Comparison of ENCODE assay signal across 11 cellular contexts in genomic region chr19:15321739-15322138, GRCh38. TPM values are rescaled to one million over a fixed set of nuclear protein-coding genes. Genes with fewer than 3 reads are reported as not detected.
DNase-seq lines count a peak whose midpoint lies in the region; ATAC-seq and TF ChIP-seq lines count a peak whose summit lies in the region.
"Had no signal": no experiment of that assay in that cellular context is flagged by ENCODE, and none has a peak within 500 bp of the region (broad histone marks: within the 10 kb centered on the region; RNA-seq: fewer than 3 reads in every experiment).

No MANE protein-coding gene starts in this region.

- H3K27ac Mint-ChIP-seq in activated CD8-positive, alpha-beta T cell treated with anti-CD3 and anti-CD28 coated beads, Interleukin-2, amount 10 ng/mL, durations not matched to agents 7 days and 5 days, result peak overlapping the region; percentile 37

- no peak for TF ChIP-seq EP300 in stomach (IDR thresholded peaks at IDR 0.05)

- H3K36me3 ChIP-seq in cardiac muscle cell, result no peaks in the 10 kb centered on the region
- no peaks in the 10 kb centered on the region for H3K36me3 ChIP-seq in heart right ventricle
- H3K36me3 ChIP-seq in stomach, result no peaks in the 10 kb centered on the region

- peak overlapping the region; percentile 74 for H3K27ac ChIP-seq in cardiac muscle cell
- H3K27ac ChIP-seq in heart right ventricle, result peak overlapping the region in 2 of 10 donors; percentile 1 to 41
- peak overlapping the region in 3 of 5 donors; percentile 3 to 79 (median 37) for H3K27ac ChIP-seq in stomach
- H3K27ac ChIP-seq: epithelial cell of prostate had no signal

- TF ChIP-seq CTCF in cardiac muscle cell (IDR thresholded peaks at IDR 0.05; ENCODE audit: low read depth, low read length), result no peak
- no peak for TF ChIP-seq CTCF in heart right ventricle (IDR thresholded peaks at IDR 0.05)
- no peak for TF ChIP-seq CTCF in stomach (IDR thresholded peaks at IDR 0.05)

- DNase-seq in cardiac muscle cell (ENCODE audit: low read depth in 1 of 2, low spot score in 1 of 2) (no peak), heart right ventricle (no peak), iPS-NIHi11 (ENCODE audit: low spot score) (peak; percentile 1), stomach (no peak)
- no peak for DNase-seq in activated CD8-positive, alpha-beta T cell treated with anti-CD3 and anti-CD28 coated beads, Interleukin-2, amount 10 ng/mL, durations not matched to agents 7 days and 5 days
- DNase-seq: NCI-H1417 treated with DMSO at 0.1 percent for 48 hours, NCI-H526 had no signal

- CTCF ChIA-PET in activated CD8-positive, alpha-beta T cell treated with anti-CD3 and anti-CD28 coated beads, Interleukin-2, amount 10 ng/mL, durations not matched to agents 7 days and 5 days (lab: Charles Lee), result interaction anchor here (0.6 kb wide), 1 partner anchor 16 kb away, joined by 3 read pairs; no protein-coding TSS in a partner anchor

- no peaks in the 10 kb centered on the region for H3K9me3 ChIP-seq in cardiac muscle cell (ENCODE audit: low read depth)
- no peaks in the 10 kb centered on the region for H3K9me3 ChIP-seq in heart right ventricle
- H3K9me3 ChIP-seq in stomach, result no peaks in the 10 kb centered on the region

- no peak overlapping the region for H3K4me3 ChIP-seq in cardiac muscle cell
- H3K4me3 ChIP-seq in heart right ventricle, result no peak overlapping the region
- no peak overlapping the region for H3K4me3 ChIP-seq in stomach

- TF ChIP-seq POLR2A in stomach (IDR thresholded peaks at IDR 0.05), result no peak

- peaks cover 82% of the 10 kb centered on the region for H3K4me1 Mint-ChIP-seq in activated CD8-positive, alpha-beta T cell treated with anti-CD3 and anti-CD28 coated beads, Interleukin-2, amount 10 ng/mL, durations not matched to agents 7 days and 5 days (ENCODE audit: low read depth)

- H3K27me3 Mint-ChIP-seq in activated CD8-positive, alpha-beta T cell treated with anti-CD3 and anti-CD28 coated beads, Interleukin-2, amount 10 ng/mL, durations not matched to agents 7 days and 5 days (ENCODE audit: low read depth), result no peaks in the 10 kb centered on the region

- H3K4me1 ChIP-seq in cardiac muscle cell (ENCODE audit: low read depth) (peaks cover 72% of the 10 kb centered on the region), heart right ventricle (peaks cover 48 to 100% (median 95%) of the 10 kb centered on the region in 9 donors), stomach (peaks cover 86 to 100% (median 94%) of the 10 kb centered on the region in 4 donors)

- H3K27me3 ChIP-seq in cardiac muscle cell (no peaks in the 10 kb centered on the region), heart right ventricle (no peaks in the 10 kb centered on the region), stomach (no peaks in the 10 kb centered on the region)

- WGBS in heart right ventricle, 2 donors, result 67 to 72% methylated on average over 2 of the region's 2 CpGs
- WGBS in stomach, 5 donors, result 44 to 67% (median 55%) methylated on average over 2 of the region's 2 CpGs

- H3K9me3 Mint-ChIP-seq in activated CD8-positive, alpha-beta T cell treated with anti-CD3 and anti-CD28 coated beads, Interleukin-2, amount 10 ng/mL, durations not matched to agents 7 days and 5 days (ENCODE audit: insufficient read depth), result no peaks in the 10 kb centered on the region

- H3K4me3 Mint-ChIP-seq in activated CD8-positive, alpha-beta T cell treated with anti-CD3 and anti-CD28 coated beads, Interleukin-2, amount 10 ng/mL, durations not matched to agents 7 days and 5 days, result no peak overlapping the region

- intact Hi-C loops in heart right ventricle (cut with DNase I) (loop anchor here in 4 of 10 donors (5.0 to 10.0 kb wide), 4 partner anchors 39 to 57 kb away; no protein-coding TSS in a partner anchor), stomach (cut with DNase I; ENCODE audit: low total_unique reads) (loop anchor here (10.0 kb wide), 1 partner anchor 57 kb away; no protein-coding TSS in a partner anchor)

- ATAC-seq in heart right ventricle (no peak), GM21367 (IDR thresholded peaks at IDR 0.05; ENCODE audit: unreplicated experiment) (no peak), GM19397 (IDR thresholded peaks at IDR 0.05; ENCODE audit: unreplicated experiment) (no peak), HG03457 (IDR thresholded peaks at IDR 0.05; ENCODE audit: unreplicated experiment) (no peak)
- no peak for ATAC-seq in activated CD8-positive, alpha-beta T cell treated with anti-CD3 and anti-CD28 coated beads, Interleukin-2, amount 10 ng/mL, durations not matched to agents 7 days and 5 days

- peaks cover 16% of the 10 kb centered on the region for H3K36me3 Mint-ChIP-seq in activated CD8-positive, alpha-beta T cell treated with anti-CD3 and anti-CD28 coated beads, Interleukin-2, amount 10 ng/mL, durations not matched to agents 7 days and 5 days (ENCODE audit: low read depth)

- POLR2A ChIA-PET in activated CD8-positive, alpha-beta T cell treated with anti-CD3 and anti-CD28 coated beads, Interleukin-2, amount 10 ng/mL, durations not matched to agents 7 days and 5 days (lab: Charles Lee), result interaction anchor here (0.7 kb wide), 1 partner anchor 40 kb away, joined by 4 read pairs; no protein-coding TSS in a partner anchor

RNA-seq across cellular contexts. Expression of gene BRD4, which starts 10.6 kb away (rescaled TPM):
- total RNA-seq in cardiac muscle cell, result 25.9 and 42.5 TPM in 2 replicates
- polyA plus RNA-seq in cardiac muscle cell, result 86.1 and 109 TPM in 2 replicates
- 10 to 100 TPM; 51.6 to 85.1 (median 54.7) TPM for total RNA-seq in heart right ventricle
- 10 to 100 TPM; 31.2 to 34.8 TPM for polyA plus RNA-seq in heart right ventricle
- total RNA-seq in activated CD8-positive, alpha-beta T cell treated with anti-CD3 and anti-CD28 coated beads, Interleukin-2, amount 10 ng/mL, durations not matched to agents 7 days and 5 days, result 100 to 1,000 TPM; 102 to 108 TPM
- total RNA-seq in stomach, result 100 to 1,000 TPM in 1 of 5 donors, 10 to 100 TPM in 4; 14.7 to 113 (median 49.7) TPM
- 10 to 100 TPM; 10.6 to 21.1 (median 14.8) TPM for polyA plus RNA-seq in stomach

RNA-seq across cellular contexts. Expression of gene AKAP8, which starts 57.8 kb away (rescaled TPM):
- total RNA-seq in cardiac muscle cell, result 16.3 and 34.5 TPM in 2 replicates
- polyA plus RNA-seq in cardiac muscle cell, result 17.8 and 24.1 TPM in 2 replicates
- 10 to 100 TPM; 15.7 to 32.2 (median 18.6) TPM for total RNA-seq in heart right ventricle
- polyA plus RNA-seq in heart right ventricle, result 10 to 100 TPM; 12.8 to 21.8 TPM
- 10 to 100 TPM; 47.4 to 48.0 TPM for total RNA-seq in activated CD8-positive, alpha-beta T cell treated with anti-CD3 and anti-CD28 coated beads, Interleukin-2, amount 10 ng/mL, durations not matched to agents 7 days and 5 days
- 10 to 100 TPM; 19.8 to 38.7 (median 23.7) TPM for total RNA-seq in stomach
- polyA plus RNA-seq in stomach, result 10 to 100 TPM in 2 of 3 donors, 1 to 10 TPM in 1; 9.5 to 14.1 (median 13.7) TPM
